ENCODE assay signal across 22 cellular contexts in the genomic region with DNA sequence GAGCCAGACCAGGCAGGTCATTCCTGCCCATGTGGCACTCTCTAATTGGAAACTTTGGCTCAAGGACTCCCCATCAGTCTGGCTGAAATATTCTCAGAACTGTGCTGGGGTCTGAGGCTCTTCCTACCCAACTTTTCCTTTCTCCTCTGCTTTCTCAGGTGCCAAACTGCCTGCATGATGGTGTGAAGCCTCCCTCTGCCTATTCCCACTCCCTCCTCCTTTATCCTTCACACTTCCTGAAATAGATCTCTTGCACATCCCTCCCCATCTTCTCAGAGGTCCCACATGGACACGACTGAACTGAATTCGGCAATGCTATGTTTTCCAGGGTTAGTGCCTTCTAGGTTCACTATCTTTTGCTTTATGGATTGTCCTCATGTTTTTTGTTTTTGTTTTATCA. TPM values are rescaled to one million over a fixed set of nuclear protein-coding genes. Genes with fewer than 3 reads are reported as not detected.
"Had no signal": no experiment of that assay in that cellular context is flagged by ENCODE, and none has a peak within 500 bp of the region (broad histone marks: within the 10 kb centered on the region; RNA-seq: fewer than 3 reads in every experiment).

No MANE protein-coding gene starts in this region.

- DNase-seq: activated B cell treated with CpG ODN at 0.5 μM for 24 hours; activated CD4-positive, alpha-beta memory T cell treated with anti-CD3 and anti-CD28 coated beads, Interleukin-2, amount 10 ng/mL, durations not matched to agents 7 days and 5 days; activated CD4-positive, alpha-beta T cell treated with anti-CD3 and anti-CD28 coated beads, Interleukin-2, amount 50 U/mL, for 1 hour; activated gamma-delta T cell; activated naive CD4-positive, alpha-beta T cell treated with anti-CD3 and anti-CD28 coated beads for 36 hours; activated T-cell treated with anti-CD3 and anti-CD28 coated beads for 4 hours; activated T-cell treated with anti-CD3 and anti-CD28 coated beads, Interleukin-2, amount 50 U/mL, for 48 hours; amygdala; MM.1S; NCI-H146; NCI-H187 treated with DMSO at 0.1 percent for 48 hours; NCI-H2081 treated with DMSO at 0.1 percent for 48 hours; NCI-H446; NCI-H524; SHP77 treated with DMSO at 0.1 percent for 48 hours had no signal

- H3K27ac Mint-ChIP-seq: activated B cell treated with CpG ODN at 0.5 μM for 24 hours; activated CD4-positive, alpha-beta memory T cell treated with anti-CD3 and anti-CD28 coated beads, Interleukin-2, amount 10 ng/mL, durations not matched to agents 7 days and 5 days; activated naive CD4-positive, alpha-beta T cell treated with anti-CD3 and anti-CD28 coated beads for 36 hours; activated naive CD8-positive, alpha-beta T cell; activated T-helper 17 cell treated with anti-CD3 and anti-CD28 coated beads, Interleukin-2, amount 50 U/mL, for 72 hours; brain; T-helper 1 cell treated with Interleukin-12 subunit alpha and Interleukin-12 subunit beta and Interleukin-4 antibody, amounts not matched to agents 30 μg/mL and 1 μg/mL, for 36 hours had no signal

- H3K9me3 Mint-ChIP-seq: activated B cell treated with CpG ODN at 0.5 μM for 24 hours; activated CD4-positive, alpha-beta memory T cell treated with anti-CD3 and anti-CD28 coated beads, Interleukin-2, amount 10 ng/mL, durations not matched to agents 7 days and 5 days; activated naive CD4-positive, alpha-beta T cell treated with anti-CD3 and anti-CD28 coated beads for 36 hours; activated T-helper 17 cell treated with anti-CD3 and anti-CD28 coated beads, Interleukin-2, amount 50 U/mL, for 72 hours; central memory CD8-positive, alpha-beta T cell had no signal

- H3K4me3 Mint-ChIP-seq: activated B cell treated with CpG ODN at 0.5 μM for 24 hours; activated CD4-positive, alpha-beta memory T cell treated with anti-CD3 and anti-CD28 coated beads, Interleukin-2, amount 10 ng/mL, durations not matched to agents 7 days and 5 days; activated naive CD4-positive, alpha-beta T cell treated with anti-CD3 and anti-CD28 coated beads for 36 hours; activated naive CD8-positive, alpha-beta T cell; activated T-helper 17 cell treated with anti-CD3 and anti-CD28 coated beads, Interleukin-2, amount 50 U/mL, for 72 hours; brain; central memory CD8-positive, alpha-beta T cell; T-helper 1 cell treated with Interleukin-12 subunit alpha and Interleukin-12 subunit beta and Interleukin-4 antibody, amounts not matched to agents 30 μg/mL and 1 μg/mL, for 36 hours had no signal

- H3K27me3 Mint-ChIP-seq: activated B cell treated with CpG ODN at 0.5 μM for 24 hours; activated CD4-positive, alpha-beta memory T cell treated with anti-CD3 and anti-CD28 coated beads, Interleukin-2, amount 10 ng/mL, durations not matched to agents 7 days and 5 days; activated naive CD8-positive, alpha-beta T cell; activated T-helper 17 cell treated with anti-CD3 and anti-CD28 coated beads, Interleukin-2, amount 50 U/mL, for 72 hours had no signal

- H3K36me3 Mint-ChIP-seq: brain had no signal

RNA-seq across cellular contexts. Expression of gene LIPH, which starts 12.5 kb away (rescaled TPM):
- total RNA-seq: activated B cell treated with CpG ODN at 0.5 μM for 24 hours; activated CD4-positive, alpha-beta memory T cell treated with anti-CD3 and anti-CD28 coated beads, Interleukin-2, amount 10 ng/mL, durations not matched to agents 7 days and 5 days; activated CD8-positive, alpha-beta memory T cell treated with anti-CD3 and anti-CD28 coated beads for 36 hours; activated naive CD4-positive, alpha-beta T cell treated with anti-CD3 and anti-CD28 coated beads for 36 hours; SK-MEL-5 had no signal
